Comparison of ENCODE assay signal across 8 cellular contexts in the genomic region with DNA sequence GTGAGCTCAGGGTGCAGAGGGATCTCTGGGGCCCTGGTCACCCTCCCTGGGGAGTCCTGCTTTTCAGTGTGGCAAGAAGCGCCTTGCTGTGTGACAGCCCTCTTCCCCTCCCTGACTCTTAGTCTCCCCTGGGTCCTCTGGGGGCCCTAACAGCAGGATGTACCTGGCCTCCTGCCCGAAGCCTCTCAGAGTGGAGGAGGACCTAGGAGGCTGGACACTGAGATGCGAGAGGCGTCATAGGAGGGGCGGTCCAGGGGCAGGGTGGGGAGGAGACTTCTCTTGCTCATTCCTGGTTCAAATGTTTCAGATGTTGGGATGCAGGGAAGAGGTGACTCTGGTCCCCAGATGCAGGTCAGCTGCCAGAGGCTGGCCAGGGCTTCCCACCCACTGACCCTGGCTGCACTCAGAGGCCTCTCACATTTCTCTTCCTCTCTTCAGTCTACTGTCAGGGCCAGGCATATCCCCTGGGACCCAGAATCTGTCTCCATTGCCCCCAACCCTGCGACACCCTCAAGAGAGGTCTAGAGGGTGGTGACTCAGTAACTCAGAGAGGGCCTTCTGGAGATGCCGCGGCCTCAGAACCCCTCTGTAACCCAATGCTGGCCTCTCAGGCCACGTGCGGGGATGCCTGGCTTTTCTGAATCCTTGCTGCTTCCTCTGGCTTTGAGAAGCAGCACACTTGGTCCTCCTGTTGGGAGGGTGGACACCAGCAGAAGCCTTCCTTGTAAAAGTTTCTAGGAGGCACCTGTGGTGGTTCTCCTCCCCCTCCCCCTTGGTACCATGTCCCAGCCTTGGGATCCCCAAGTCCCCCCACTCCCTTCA. TPM values are rescaled to one million over a fixed set of nuclear protein-coding genes. Genes with fewer than 3 reads are reported as not detected.
A peak's percentile ranks its signal among the peaks of the same experiment; 100 is the strongest.
DNase-seq lines count a peak whose midpoint lies in the region; ATAC-seq and TF ChIP-seq lines count a peak whose summit lies in the region.

No MANE protein-coding gene starts in this region.

- intact Hi-C loops in colonic mucosa (cut with DNase I), result no loop called here
- intact Hi-C loops in tibial artery (cut with DNase I; ENCODE audit: low total_unique reads), result no loop called here
- intact Hi-C loops in OCI-LY7 (cut with micrococcal nuclease; ENCODE audit: unreplicated experiment), result no loop called here

- H3K4me3 ChIP-seq in NB4 (ENCODE audit: low read depth, low read length) (no peak overlapping the region), colonic mucosa (no peak overlapping the region), lung (no peak overlapping the region), tibial artery (peak overlapping the region in 1 of 2 donors; percentile 1), OCI-LY7 (ENCODE audit: low read depth, low read length, poor library complexity, severe bottlenecking) (no peak overlapping the region)

- H3K9me3 Mint-ChIP-seq in immature natural killer cell, result no peaks in the 10 kb centered on the region
- H3K9me3 Mint-ChIP-seq in activated CD8-positive, alpha-beta T cell treated with anti-CD3 and anti-CD28 coated beads, Interleukin-2, amount 10 ng/mL, durations not matched to agents 7 days and 5 days (ENCODE audit: insufficient read depth), result no peaks in the 10 kb centered on the region

- no peaks in the 10 kb centered on the region for H3K27me3 Mint-ChIP-seq in immature natural killer cell (ENCODE audit: low read depth in 3 of 3)
- H3K27me3 Mint-ChIP-seq in activated CD8-positive, alpha-beta T cell treated with anti-CD3 and anti-CD28 coated beads, Interleukin-2, amount 10 ng/mL, durations not matched to agents 7 days and 5 days (ENCODE audit: low read depth), result no peaks in the 10 kb centered on the region

- no peak for TF ChIP-seq POLR2A in NB4 (IDR thresholded peaks at IDR 0.05; ENCODE audit: extremely low read depth, insufficient read length)

- H3K79me2 ChIP-seq in OCI-LY7 (ENCODE audit: insufficient read depth, low read depth, low read length), result no peaks in the 10 kb centered on the region

- peak overlapping the region in 1 of 2 donors; percentile 14 for H3K9ac ChIP-seq in colonic mucosa (ENCODE audit: low read depth in 2 of 2, low read length in 2 of 2)

- DNase-seq in NB4 (ENCODE audit: low read depth) (peak; percentile 98), colonic mucosa (peak; percentile 69), lung (ENCODE audit: low spot score) (peak; percentile 66), tibial artery (peak; percentile 87 to 97), immature natural killer cell (no peak), OCI-LY7 (ENCODE audit: low spot score) (no peak), SHP77 treated with DMSO at 0.1 percent for 48 hours (lab: John Stamatoyannopoulos, UW) (no peak)
- no peak for DNase-seq in activated CD8-positive, alpha-beta T cell treated with anti-CD3 and anti-CD28 coated beads, Interleukin-2, amount 10 ng/mL, durations not matched to agents 7 days and 5 days

- no peaks in the 10 kb centered on the region for H4K20me1 ChIP-seq in OCI-LY7 (ENCODE audit: insufficient read depth, low read length)

- no peaks in the 10 kb centered on the region for H3K4me1 Mint-ChIP-seq in immature natural killer cell
- no peaks in the 10 kb centered on the region for H3K4me1 Mint-ChIP-seq in activated CD8-positive, alpha-beta T cell treated with anti-CD3 and anti-CD28 coated beads, Interleukin-2, amount 10 ng/mL, durations not matched to agents 7 days and 5 days (ENCODE audit: low read depth)

- TF ChIP-seq CTCF in NB4 (IDR thresholded peaks at IDR 0.05; ENCODE audit: low read depth, low read length) (no peak), colonic mucosa (IDR thresholded peaks at IDR 0.05) (no peak), lung (IDR thresholded peaks at IDR 0.05; ENCODE audit: control extremely low read depth, extremely low read depth) (no peak), tibial artery (IDR thresholded peaks at IDR 0.05) (no peak), OCI-LY7 (conservative IDR thresholded peaks at IDR 0.05; ENCODE audit: low read length) (no peak)

- H3K27me3 ChIP-seq in colonic mucosa (no peaks in the 10 kb centered on the region), lung (ENCODE audit: control insufficient read depth, insufficient read depth) (no peaks in the 10 kb centered on the region), tibial artery (no peaks in the 10 kb centered on the region)

- H3K4me1 ChIP-seq in colonic mucosa (no peaks in the 10 kb centered on the region), lung (ENCODE audit: control insufficient read depth in 2 of 2, insufficient read depth in 2 of 2, low read length in 2 of 2) (peaks cover 4 to 12% of the 10 kb centered on the region in 2 donors), tibial artery (peaks cover 6 to 80% (median 66%) of the 10 kb centered on the region in 4 donors), OCI-LY7 (ENCODE audit: insufficient read depth, low read length, poor library complexity, severe bottlenecking) (no peaks in the 10 kb centered on the region)

- no peak overlapping the region for H3K4me3 Mint-ChIP-seq in immature natural killer cell
- H3K4me3 Mint-ChIP-seq in activated CD8-positive, alpha-beta T cell treated with anti-CD3 and anti-CD28 coated beads, Interleukin-2, amount 10 ng/mL, durations not matched to agents 7 days and 5 days, result no peak overlapping the region

- no peaks in the 10 kb centered on the region for H3K36me3 Mint-ChIP-seq in immature natural killer cell
- H3K36me3 Mint-ChIP-seq in activated CD8-positive, alpha-beta T cell treated with anti-CD3 and anti-CD28 coated beads, Interleukin-2, amount 10 ng/mL, durations not matched to agents 7 days and 5 days (ENCODE audit: low read depth), result no peaks in the 10 kb centered on the region

- no TSS peak for BruUV-seq in OCI-LY7 (replicated peaks; lab: Mats Ljungman, UMichigan)

- H2AFZ ChIP-seq in OCI-LY7 (ENCODE audit: low read length), result no peak overlapping the region

- H3K9me2 ChIP-seq in OCI-LY7 (ENCODE audit: insufficient read depth, low read length), result no peaks in the 10 kb centered on the region

- peak; percentile 28 for ATAC-seq in lung (ENCODE audit: insufficient read depth, low FRiP score)
- no peak for ATAC-seq in activated CD8-positive, alpha-beta T cell treated with anti-CD3 and anti-CD28 coated beads, Interleukin-2, amount 10 ng/mL, durations not matched to agents 7 days and 5 days

- H3K27ac ChIP-seq in colonic mucosa (peak overlapping the region; percentile 40), lung (ENCODE audit: low read depth in 1 of 2, low read length in 1 of 2) (peak overlapping the region in 1 of 2 donors; percentile 69), tibial artery (peak overlapping the region; percentile 89 to 92), OCI-LY7 (ENCODE audit: low read depth, low read length, poor library complexity, severe bottlenecking) (no peak overlapping the region)

- CTCF ChIA-PET in activated CD8-positive, alpha-beta T cell treated with anti-CD3 and anti-CD28 coated beads, Interleukin-2, amount 10 ng/mL, durations not matched to agents 7 days and 5 days (lab: Charles Lee), result no interaction called here
- CTCF ChIA-PET in OCI-LY7 (lab: Charles Lee; ENCODE audit: unreplicated experiment), result no interaction called here

- POLR2A ChIA-PET in activated CD8-positive, alpha-beta T cell treated with anti-CD3 and anti-CD28 coated beads, Interleukin-2, amount 10 ng/mL, durations not matched to agents 7 days and 5 days (lab: Charles Lee), result no interaction called here
- POLR2A ChIA-PET in OCI-LY7 (lab: Charles Lee), result interaction anchor here (1.4 kb wide), 1 partner anchor 32 kb away, joined by 3 read pairs; no protein-coding TSS in a partner anchor

- no peak overlapping the region for H3K27ac Mint-ChIP-seq in immature natural killer cell
- H3K27ac Mint-ChIP-seq in activated CD8-positive, alpha-beta T cell treated with anti-CD3 and anti-CD28 coated beads, Interleukin-2, amount 10 ng/mL, durations not matched to agents 7 days and 5 days, result no peak overlapping the region

- H3K4me2 ChIP-seq in OCI-LY7 (ENCODE audit: low read length), result no peak overlapping the region

- H3K36me3 ChIP-seq in colonic mucosa (no peaks in the 10 kb centered on the region), lung (ENCODE audit: control insufficient read depth in 2 of 2, insufficient read depth in 2 of 2, low read length in 2 of 2) (peaks cover 0 to 4% of the 10 kb centered on the region in 2 donors), tibial artery (peaks cover 19 to 38% (median 31%) of the 10 kb centered on the region in 3 donors), OCI-LY7 (ENCODE audit: insufficient read depth, low read length) (no peaks in the 10 kb centered on the region)

- WGBS in lung, 2 donors, result 80 to 90% methylated on average over 10 of the region's 10 CpGs

- H3K9me3 ChIP-seq in colonic mucosa, result no peaks in the 10 kb centered on the region
- no peaks in the 10 kb centered on the region for H3K9me3 ChIP-seq in lung (ENCODE audit: control insufficient read depth in 2 of 2, insufficient read depth in 1 of 2, low read length in 1 of 2)
- no peaks in the 10 kb centered on the region for H3K9me3 ChIP-seq in tibial artery
- no peaks in the 10 kb centered on the region for H3K9me3 ChIP-seq in OCI-LY7 (ENCODE audit: low read length)

RNA-seq across cellular contexts. Expression of a gene that starts 25.9 kb away (rescaled TPM):
- 10 to 100 TPM; 26.2 to 28.1 TPM for total RNA-seq in colonic mucosa
- 10 to 100 TPM; 16.7 to 23.5 TPM for total RNA-seq in lung
- polyA plus RNA-seq in lung, result 10 to 100 TPM; 13.6 to 19.3 TPM
- polyA plus RNA-seq in immature natural killer cell, result 1 to 10 TPM in 1 of 3 donors, under 1 TPM in 2; 0.43 to 1.3 (median 0.51) TPM
- under 1 TPM; 0.55 to 0.70 TPM for total RNA-seq in activated CD8-positive, alpha-beta T cell treated with anti-CD3 and anti-CD28 coated beads, Interleukin-2, amount 10 ng/mL, durations not matched to agents 7 days and 5 days
- total RNA-seq in OCI-LY7 (2014; rRNA removed; shearing (Covaris generic)), result 0.05 and 0.09 TPM in 2 replicates
- total RNA-seq in OCI-LY7 (2022), result 0.31 and 0.38 TPM in 2 replicates

RNA-seq across cellular contexts. Expression of a gene that starts 33.6 kb away (rescaled TPM):
- total RNA-seq in colonic mucosa (10 to 100 TPM; 55.3 to 94.6 TPM), lung (10 to 100 TPM; 34.2 to 66.8 TPM), OCI-LY7 (2022) (91.2 and 101 TPM in 2 replicates)
- polyA plus RNA-seq in lung (10 to 100 TPM; 73.4 to 78.4 TPM), immature natural killer cell (100 to 1,000 TPM; 193 to 238 (median 221) TPM)
- 10 to 100 TPM; 97.9 to 99.1 TPM for total RNA-seq in activated CD8-positive, alpha-beta T cell treated with anti-CD3 and anti-CD28 coated beads, Interleukin-2, amount 10 ng/mL, durations not matched to agents 7 days and 5 days
- 135 and 174 TPM in 2 replicates for total RNA-seq in OCI-LY7 (2014; rRNA removed; shearing (Covaris generic))

RNA-seq across cellular contexts. Expression of a gene that starts 39.0 kb away (rescaled TPM):
- total RNA-seq in colonic mucosa (10 to 100 TPM in 1 of 2 donors, 1 to 10 TPM in 1; 2.1 to 12.7 TPM), lung (10 to 100 TPM; 32.4 to 38.1 TPM), OCI-LY7 (2022) (not detected in 2 replicates)
- polyA plus RNA-seq in lung (10 to 100 TPM in 1 of 2 donors, 1 to 10 TPM in 1; 8.5 to 16.0 TPM), immature natural killer cell (under 1 TPM in 2 of 3 donors, not detected in 1; 0.12 to 0.18 TPM)
- total RNA-seq in activated CD8-positive, alpha-beta T cell treated with anti-CD3 and anti-CD28 coated beads, Interleukin-2, amount 10 ng/mL, durations not matched to agents 7 days and 5 days, result not detected
- total RNA-seq in OCI-LY7 (2014; rRNA removed; shearing (Covaris generic)), result not detected in 2 replicates

RNA-seq across cellular contexts. Expression of a gene that starts 48.1 kb away (rescaled TPM):
- total RNA-seq in colonic mucosa (10 to 100 TPM; 19.1 to 20.7 TPM), lung (10 to 100 TPM; 19.1 to 22.9 TPM), OCI-LY7 (2022) (69.4 and 71.1 TPM in 2 replicates)
- polyA plus RNA-seq in lung (10 to 100 TPM; 19.3 to 24.6 TPM), immature natural killer cell (10 to 100 TPM; 21.2 to 46.0 (median 31.5) TPM)
- 10 to 100 TPM; 31.4 to 32.5 TPM for total RNA-seq in activated CD8-positive, alpha-beta T cell treated with anti-CD3 and anti-CD28 coated beads, Interleukin-2, amount 10 ng/mL, durations not matched to agents 7 days and 5 days
- total RNA-seq in OCI-LY7 (2014; rRNA removed; shearing (Covaris generic)), result 32.4 and 44.4 TPM in 2 replicates

Comparison
In these comparisons a context has a peak if more than half of its experiments do, and no peak if none do; other contexts are left out.
1. DNase-seq: peak in NB4 (single experiment), colonic mucosa (single experiment), lung (single experiment) and tibial artery (2 of 2); none in immature natural killer cell (0 of 3), activated CD8-positive, alpha-beta T cell treated with anti-CD3 and anti-CD28 coated beads, Interleukin-2, amount 10 ng/mL, durations not matched to agents 7 days and 5 days (single experiment), OCI-LY7 (single experiment) and SHP77 treated with DMSO at 0.1 percent for 48 hours (single experiment).
2. RNA of a gene that starts 25.9 kb away (total RNA-seq): 26.2 to 28.1 TPM in colonic mucosa and 16.7 to 23.5 TPM in lung; 0.55 to 0.70 TPM in activated CD8-positive, alpha-beta T cell treated with anti-CD3 and anti-CD28 coated beads, Interleukin-2, amount 10 ng/mL, durations not matched to agents 7 days and 5 days and 0.05 to 0.38 TPM in OCI-LY7; every median in the first group is over 10 times any median in the second.